12 cellular contexts compared by ENCODE assay signal in the genomic region with DNA sequence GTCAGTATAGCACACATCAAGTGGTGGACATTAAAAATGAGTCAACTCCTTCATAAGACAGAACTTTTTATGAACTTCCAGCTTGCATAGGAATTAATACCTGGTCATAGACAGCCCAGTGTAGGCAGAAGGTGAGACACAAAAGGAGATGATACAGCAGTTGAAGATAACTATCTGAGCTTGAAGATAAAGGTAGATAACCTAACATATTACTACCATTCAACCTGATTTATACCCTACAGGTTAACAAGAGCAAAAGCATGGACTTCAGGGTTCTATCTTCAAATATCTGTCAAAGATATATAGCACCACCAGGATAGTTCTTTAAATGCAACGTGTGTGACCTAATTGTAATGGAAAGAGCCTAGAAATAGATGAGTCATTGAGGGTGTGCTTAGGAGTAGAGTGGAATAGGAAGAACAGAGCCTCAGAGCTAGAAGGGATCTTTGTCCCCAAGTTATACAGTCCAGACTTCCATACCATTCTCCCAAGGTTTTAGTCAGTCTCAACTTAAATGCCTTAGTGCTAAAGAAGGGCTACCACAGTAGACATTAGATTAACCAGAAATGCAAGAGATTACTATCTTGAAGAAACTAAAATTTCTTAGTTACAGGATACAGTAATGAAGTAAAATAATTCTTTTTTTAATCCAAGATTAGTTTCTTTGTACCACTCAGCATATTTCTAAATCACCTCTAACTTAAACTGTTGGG. TPM values are rescaled to one million over a fixed set of nuclear protein-coding genes. Genes with fewer than 3 reads are reported as not detected.
DNase-seq lines count a peak whose midpoint lies in the region; ATAC-seq and TF ChIP-seq lines count a peak whose summit lies in the region.
"Had no signal": no experiment of that assay in that cellular context is flagged by ENCODE, and none has a peak within 500 bp of the region (broad histone marks: within the 10 kb centered on the region; RNA-seq: fewer than 3 reads in every experiment).

No MANE protein-coding gene starts in this region.

- peaks cover 12% of the 10 kb centered on the region for H3K36me3 ChIP-seq in CD8-positive, alpha-beta T cell (ENCODE audit: insufficient read depth, low read length)
- peaks cover 52% of the 10 kb centered on the region for H3K36me3 ChIP-seq in WERI-Rb-1

- H3K4me1 ChIP-seq in CD8-positive, alpha-beta T cell (ENCODE audit: insufficient read depth, low read length) = peaks cover 51% of the 10 kb centered on the region

- no peaks in the 10 kb centered on the region for H3K27me3 Mint-ChIP-seq in CD8-positive, alpha-beta T cell (ENCODE audit: low read depth)
- no peaks in the 10 kb centered on the region for H3K27me3 Mint-ChIP-seq in activated CD8-positive, alpha-beta T cell treated with anti-CD3 and anti-CD28 coated beads, Interleukin-2, amount 10 ng/mL, durations not matched to agents 7 days and 5 days (ENCODE audit: low read depth)
- H3K27me3 Mint-ChIP-seq: activated naive CD4-positive, alpha-beta T cell treated with anti-CD3 and anti-CD28 coated beads, Interleukin-2, amount 10 ng/mL, durations not matched to agents 7 days and 5 days had no signal

- H3K9me3 Mint-ChIP-seq in CD8-positive, alpha-beta T cell = no peaks in the 10 kb centered on the region
- no peaks in the 10 kb centered on the region for H3K9me3 Mint-ChIP-seq in activated CD8-positive, alpha-beta T cell treated with anti-CD3 and anti-CD28 coated beads, Interleukin-2, amount 10 ng/mL, durations not matched to agents 7 days and 5 days (ENCODE audit: insufficient read depth)
- H3K9me3 Mint-ChIP-seq: activated naive CD4-positive, alpha-beta T cell treated with anti-CD3 and anti-CD28 coated beads, Interleukin-2, amount 10 ng/mL, durations not matched to agents 7 days and 5 days had no signal

- DNase-seq in CD8-positive, alpha-beta T cell = no peak
- DNase-seq in HT-29 (ENCODE audit: low spot score) = peak; percentile 33
- DNase-seq in activated CD8-positive, alpha-beta T cell treated with anti-CD3 and anti-CD28 coated beads, Interleukin-2, amount 10 ng/mL, durations not matched to agents 7 days and 5 days = no peak
- DNase-seq in iris pigment epithelial cell (ENCODE audit: low read depth) = peak; percentile 60
- DNase-seq in WERI-Rb-1 = no peak
- no peak for DNase-seq in NCI-H2029 (lab: John Stamatoyannopoulos, UW)
- no peak for DNase-seq in NCI-H187 treated with DMSO at 0.1 percent for 48 hours (lab: John Stamatoyannopoulos, UW)
- DNase-seq in COLO829 (ENCODE audit: low spot score) = no peak
- DNase-seq: activated naive CD4-positive, alpha-beta T cell treated with anti-CD3 and anti-CD28 coated beads, Interleukin-2, amount 10 ng/mL, durations not matched to agents 7 days and 5 days; Caco-2; NCI-H510A had no signal

- H3K27me3 ChIP-seq in CD8-positive, alpha-beta T cell (ENCODE audit: insufficient read depth, low read length) = no peaks in the 10 kb centered on the region
- H3K27me3 ChIP-seq in WERI-Rb-1 (ENCODE audit: insufficient read depth, low read depth, severe bottlenecking) = no peaks in the 10 kb centered on the region
- H3K27me3 ChIP-seq: suprapubic skin had no signal

- peaks cover 78% of the 10 kb centered on the region for H3K4me1 Mint-ChIP-seq in CD8-positive, alpha-beta T cell (ENCODE audit: low read depth)
- H3K4me1 Mint-ChIP-seq in activated CD8-positive, alpha-beta T cell treated with anti-CD3 and anti-CD28 coated beads, Interleukin-2, amount 10 ng/mL, durations not matched to agents 7 days and 5 days (ENCODE audit: low read depth) = peaks cover 56% of the 10 kb centered on the region

- no peaks in the 10 kb centered on the region for H3K9me3 ChIP-seq in CD8-positive, alpha-beta T cell (ENCODE audit: low read length)
- H3K9me3 ChIP-seq in WERI-Rb-1 (ENCODE audit: severe bottlenecking) = no peaks in the 10 kb centered on the region
- H3K9me3 ChIP-seq: Caco-2, suprapubic skin had no signal

- TF ChIP-seq CTCF in CD8-positive, alpha-beta T cell (IDR thresholded peaks at IDR 0.05) = no peak
- TF ChIP-seq CTCF in WERI-Rb-1 (IDR thresholded peaks at IDR 0.05; ENCODE audit: low read depth, low read length) = no peak

- no peak overlapping the region for H3K4me3 ChIP-seq in CD8-positive, alpha-beta T cell (ENCODE audit: low read depth, low read length)
- no peak overlapping the region for H3K4me3 ChIP-seq in WERI-Rb-1 (ENCODE audit: low read depth, low read length)
- H3K4me3 ChIP-seq: suprapubic skin had no signal

- intact Hi-C loops in CD8-positive, alpha-beta T cell (cut with DNase I, micrococcal nuclease) = loop anchor here in 1 of 2 experiments (1.0 to 10.0 kb wide), 3 partner anchors 8 to 128 kb away; a partner anchor contains a TSS

- H3K27ac ChIP-seq in CD8-positive, alpha-beta T cell (ENCODE audit: low read depth, low read length) = no peak overlapping the region
- no peak overlapping the region for H3K27ac ChIP-seq in WERI-Rb-1
- H3K27ac ChIP-seq: suprapubic skin had no signal

- H3K27ac Mint-ChIP-seq in CD8-positive, alpha-beta T cell = peak overlapping the region; percentile 45
- H3K27ac Mint-ChIP-seq in activated CD8-positive, alpha-beta T cell treated with anti-CD3 and anti-CD28 coated beads, Interleukin-2, amount 10 ng/mL, durations not matched to agents 7 days and 5 days = no peak overlapping the region
- H3K27ac Mint-ChIP-seq: activated naive CD4-positive, alpha-beta T cell treated with anti-CD3 and anti-CD28 coated beads, Interleukin-2, amount 10 ng/mL, durations not matched to agents 7 days and 5 days had no signal

- CTCF ChIA-PET in CD8-positive, alpha-beta T cell (lab: Charles Lee) = interaction anchor here (0.7 to 1.8 kb wide), 3 partner anchors 8 to 131 kb away, joined by 3 to 9 read pairs (median 4); no protein-coding TSS in a partner anchor
- CTCF ChIA-PET in activated CD8-positive, alpha-beta T cell treated with anti-CD3 and anti-CD28 coated beads, Interleukin-2, amount 10 ng/mL, durations not matched to agents 7 days and 5 days (lab: Charles Lee) = interaction anchor here (0.8 to 2.2 kb wide), 4 partner anchors 10 to 64 kb away, joined by 3 to 10 read pairs (median 4); no protein-coding TSS in a partner anchor

- H3K4me3 Mint-ChIP-seq in CD8-positive, alpha-beta T cell = no peak overlapping the region
- no peak overlapping the region for H3K4me3 Mint-ChIP-seq in activated CD8-positive, alpha-beta T cell treated with anti-CD3 and anti-CD28 coated beads, Interleukin-2, amount 10 ng/mL, durations not matched to agents 7 days and 5 days
- H3K4me3 Mint-ChIP-seq: activated naive CD4-positive, alpha-beta T cell treated with anti-CD3 and anti-CD28 coated beads, Interleukin-2, amount 10 ng/mL, durations not matched to agents 7 days and 5 days had no signal

- H3K36me3 Mint-ChIP-seq in CD8-positive, alpha-beta T cell = peaks cover 58% of the 10 kb centered on the region
- H3K36me3 Mint-ChIP-seq in activated CD8-positive, alpha-beta T cell treated with anti-CD3 and anti-CD28 coated beads, Interleukin-2, amount 10 ng/mL, durations not matched to agents 7 days and 5 days (ENCODE audit: low read depth) = peaks cover 50% of the 10 kb centered on the region

- ATAC-seq in CD8-positive, alpha-beta T cell = no peak
- ATAC-seq in activated CD8-positive, alpha-beta T cell treated with anti-CD3 and anti-CD28 coated beads, Interleukin-2, amount 10 ng/mL, durations not matched to agents 7 days and 5 days = peak; percentile 36

- POLR2A ChIA-PET in CD8-positive, alpha-beta T cell (lab: Charles Lee) = interaction anchor here (2.7 kb wide), 1 partner anchor 9 kb away, joined by 19 read pairs; a partner anchor contains a TSS
- POLR2A ChIA-PET in activated CD8-positive, alpha-beta T cell treated with anti-CD3 and anti-CD28 coated beads, Interleukin-2, amount 10 ng/mL, durations not matched to agents 7 days and 5 days (lab: Charles Lee) = interaction anchor here (0.7 to 1.2 kb wide), 3 partner anchors 8 to 14 kb away, joined by 3 to 10 read pairs (median 5); a partner anchor contains a TSS

RNA-seq across cellular contexts. Expression of a gene that starts 9.2 kb away (rescaled TPM):
- total RNA-seq in CD8-positive, alpha-beta T cell = 10 to 100 TPM; 80.7 to 82.5 TPM
- total RNA-seq in HT-29 (2014; rRNA removed; shearing (Covaris generic)) = 15.9 and 19.1 TPM in 2 replicates
- total RNA-seq in activated CD8-positive, alpha-beta T cell treated with anti-CD3 and anti-CD28 coated beads, Interleukin-2, amount 10 ng/mL, durations not matched to agents 7 days and 5 days = 10 to 100 TPM; 40.7 to 43.2 TPM

Comparison
In these comparisons a context has a peak if more than half of its experiments do, and no peak if none do; other contexts are left out.
1. DNase-seq: peak in HT-29 (single experiment) and iris pigment epithelial cell (single experiment); none in CD8-positive, alpha-beta T cell (0 of 7), activated CD8-positive, alpha-beta T cell treated with anti-CD3 and anti-CD28 coated beads, Interleukin-2, amount 10 ng/mL, durations not matched to agents 7 days and 5 days (single experiment), WERI-Rb-1 (single experiment), NCI-H2029 (single experiment), NCI-H187 treated with DMSO at 0.1 percent for 48 hours (single experiment) and COLO829 (single experiment).